Comparison of ENCODE assay signal across 40 cellular contexts in the genomic region with DNA sequence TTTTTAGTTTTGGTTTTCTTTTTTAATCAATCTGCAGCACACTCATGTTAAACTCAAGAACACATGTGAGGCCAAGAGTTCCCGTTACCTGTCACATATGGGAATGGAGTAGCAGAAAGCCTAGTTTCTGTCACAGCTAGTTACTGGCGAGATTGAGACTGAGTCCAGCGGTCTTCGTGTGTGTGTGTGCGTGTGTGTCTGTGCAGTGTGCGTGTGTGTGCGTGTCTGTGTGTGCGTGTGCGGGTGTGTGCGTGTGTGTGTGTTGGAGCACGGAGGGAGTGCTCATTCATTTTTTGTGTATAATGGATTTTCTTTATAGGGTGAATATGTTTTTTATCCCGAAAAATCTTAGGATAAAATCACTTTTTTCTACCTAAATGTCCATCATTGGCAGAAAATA. TPM values are rescaled to one million over a fixed set of nuclear protein-coding genes. Genes with fewer than 3 reads are reported as not detected.
"Had no signal": no experiment of that assay in that cellular context is flagged by ENCODE, and none has a peak within 500 bp of the region (broad histone marks: within the 10 kb centered on the region; RNA-seq: fewer than 3 reads in every experiment).

No MANE protein-coding gene starts in this region.

- H3K4me3 Mint-ChIP-seq: activated CD4-positive, alpha-beta memory T cell treated with anti-CD3 and anti-CD28 coated beads, Interleukin-2, amount 10 ng/mL, durations not matched to agents 7 days and 5 days; activated CD4-positive, alpha-beta T cell treated with anti-CD3 and anti-CD28 coated beads for 36 hours; activated CD4-positive, alpha-beta T cell treated with anti-CD3 and anti-CD28 coated beads, Interleukin-2, amount 10 ng/mL, durations not matched to agents 7 days and 5 days; activated CD8-positive, alpha-beta memory T cell treated with anti-CD3 and anti-CD28 coated beads, Interleukin-2, amount 10 ng/mL, durations not matched to agents 7 days and 5 days; activated CD8-positive, alpha-beta T cell treated with anti-CD3 and anti-CD28 coated beads, Interleukin-2, amount 10 ng/mL, durations not matched to agents 7 days and 5 days; activated naive CD4-positive, alpha-beta T cell treated with anti-CD3 and anti-CD28 coated beads, Interleukin-2, amount 10 ng/mL, durations not matched to agents 7 days and 5 days; activated naive CD4-positive, alpha-beta T cell treated with anti-CD3 and anti-CD28 coated beads, Interleukin-2, amount 50 U/mL, for 24 hours; activated naive CD8-positive, alpha-beta T cell; activated naive CD8-positive, alpha-beta T cell treated with anti-CD3 and anti-CD28 coated beads, Interleukin-2, amount 10 ng/mL, durations not matched to agents 7 days and 5 days; activated naive CD8-positive, alpha-beta T cell treated with anti-CD3 and anti-CD28 coated beads, Interleukin-2, amount 50 U/mL, for 24 hours; activated T-cell treated with anti-CD3 and anti-CD28 coated beads, Interleukin-2, amount 50 U/mL, for 24 hours; brain; central memory CD8-positive, alpha-beta T cell; T-helper 1 cell treated with Interleukin-12 subunit alpha and Interleukin-12 subunit beta and Interleukin-4 antibody, amounts not matched to agents 30 μg/mL and 1 μg/mL, for 36 hours; T-helper 2 cell treated with Interferon-gamma antibody and Interleukin-4, amounts not matched to agents 5 μg/mL and 100 μg/mL, for 36 hours; WTC11 had no signal

- H3K27ac ChIP-seq: ascending aorta, cardiac muscle cell, WERI-Rb-1 had no signal

- H3K36me3 ChIP-seq: ascending aorta, cardiac muscle cell, WERI-Rb-1 had no signal

- DNase-seq: activated CD4-positive, alpha-beta memory T cell treated with anti-CD3 and anti-CD28 coated beads, Interleukin-2, amount 10 ng/mL, durations not matched to agents 7 days and 5 days; activated CD4-positive, alpha-beta T cell treated with anti-CD3 and anti-CD28 coated beads for 1 hour; activated CD4-positive, alpha-beta T cell treated with anti-CD3 and anti-CD28 coated beads for 36 hours; activated CD4-positive, alpha-beta T cell treated with anti-CD3 and anti-CD28 coated beads for 48 hours; activated CD4-positive, alpha-beta T cell treated with anti-CD3 and anti-CD28 coated beads, Interleukin-2, amount 10 ng/mL, durations not matched to agents 7 days and 5 days; activated CD4-positive, alpha-beta T cell treated with anti-CD3 and anti-CD28 coated beads, Interleukin-2, amount 50 U/mL, for 48 hours; activated CD4-positive, CD25-positive, alpha-beta regulatory T cell; activated CD8-positive, alpha-beta memory T cell treated with anti-CD3 and anti-CD28 coated beads for 24 hours; activated CD8-positive, alpha-beta memory T cell treated with anti-CD3 and anti-CD28 coated beads, Interleukin-2, amount 10 ng/mL, durations not matched to agents 7 days and 5 days; activated CD8-positive, alpha-beta memory T cell treated with anti-CD3 and anti-CD28 coated beads, Interleukin-2, amount 50 U/mL, for 48 hours; activated CD8-positive, alpha-beta T cell treated with anti-CD3 and anti-CD28 coated beads, Interleukin-2, amount 10 ng/mL, durations not matched to agents 7 days and 5 days; activated effector memory CD4-positive, alpha-beta T cell treated with Interleukin-2 at 50 U/mL for 16 hours; activated gamma-delta T cell; activated naive CD4-positive, alpha-beta T cell treated with anti-CD3 and anti-CD28 coated beads, Interleukin-2, amount 10 ng/mL, durations not matched to agents 7 days and 5 days; activated naive CD4-positive, alpha-beta T cell treated with Interleukin-2 at 50 U/mL for 16 hours; activated naive CD8-positive, alpha-beta T cell treated with anti-CD3 and anti-CD28 coated beads, Interleukin-2, amount 10 ng/mL, durations not matched to agents 7 days and 5 days; activated naive CD8-positive, alpha-beta T cell treated with anti-CD3 and anti-CD28 coated beads, Interleukin-2, amount 50 U/mL, for 24 hours; activated T-cell treated with anti-CD3 and anti-CD28 coated beads, Interleukin-2, amount 50 U/mL, for 24 hours; activated T-cell treated with anti-CD3 and anti-CD28 coated beads, Interleukin-2, amount 50 U/mL, for 48 hours; amygdala; anterior cingulate cortex; caudate nucleus; cerebellar nuclear complex; T-helper 2 cell; T-helper 9 cell; WERI-Rb-1 had no signal

- H3K27me3 Mint-ChIP-seq: activated CD4-positive, alpha-beta memory T cell treated with anti-CD3 and anti-CD28 coated beads, Interleukin-2, amount 10 ng/mL, durations not matched to agents 7 days and 5 days; activated CD4-positive, alpha-beta T cell treated with anti-CD3 and anti-CD28 coated beads, Interleukin-2, amount 10 ng/mL, durations not matched to agents 7 days and 5 days; activated CD8-positive, alpha-beta memory T cell treated with anti-CD3 and anti-CD28 coated beads, Interleukin-2, amount 10 ng/mL, durations not matched to agents 7 days and 5 days; activated naive CD4-positive, alpha-beta T cell treated with anti-CD3 and anti-CD28 coated beads, Interleukin-2, amount 10 ng/mL, durations not matched to agents 7 days and 5 days; activated naive CD4-positive, alpha-beta T cell treated with anti-CD3 and anti-CD28 coated beads, Interleukin-2, amount 50 U/mL, for 24 hours; activated naive CD8-positive, alpha-beta T cell treated with anti-CD3 and anti-CD28 coated beads, Interleukin-2, amount 50 U/mL, for 24 hours had no signal

- H3K4me1 ChIP-seq: ascending aorta had no signal

- FAIRE-seq: bronchial epithelial cell, TTC549 had no signal

- H3K9me3 Mint-ChIP-seq: activated CD4-positive, alpha-beta memory T cell treated with anti-CD3 and anti-CD28 coated beads, Interleukin-2, amount 10 ng/mL, durations not matched to agents 7 days and 5 days; activated CD4-positive, alpha-beta T cell treated with anti-CD3 and anti-CD28 coated beads, Interleukin-2, amount 10 ng/mL, durations not matched to agents 7 days and 5 days; activated naive CD4-positive, alpha-beta T cell treated with anti-CD3 and anti-CD28 coated beads, Interleukin-2, amount 10 ng/mL, durations not matched to agents 7 days and 5 days; activated naive CD4-positive, alpha-beta T cell treated with anti-CD3 and anti-CD28 coated beads, Interleukin-2, amount 50 U/mL, for 24 hours; activated naive CD8-positive, alpha-beta T cell treated with anti-CD3 and anti-CD28 coated beads, Interleukin-2, amount 10 ng/mL, durations not matched to agents 7 days and 5 days; activated naive CD8-positive, alpha-beta T cell treated with anti-CD3 and anti-CD28 coated beads, Interleukin-2, amount 50 U/mL, for 24 hours; activated T-cell treated with anti-CD3 and anti-CD28 coated beads, Interleukin-2, amount 50 U/mL, for 24 hours; activated T-helper 2 cell treated with anti-CD3 and anti-CD28 coated beads, Interferon-gamma antibody, Interleukin-2, Interleukin-4, amounts not matched to agents 10 μg/mL and 5 μg/mL and 100 μg/mL, durations not matched to agents 14 hours and 24 hours and 36 hours; central memory CD8-positive, alpha-beta T cell; T-helper 1 cell treated with Interleukin-12 subunit alpha and Interleukin-12 subunit beta and Interleukin-4 antibody, amounts not matched to agents 30 μg/mL and 1 μg/mL, for 36 hours; T-helper 2 cell treated with Interferon-gamma antibody and Interleukin-4, amounts not matched to agents 5 μg/mL and 100 μg/mL, for 36 hours; WTC11 had no signal

- H3K9me3 ChIP-seq: ascending aorta had no signal

- H3K27me3 ChIP-seq: ascending aorta, cardiac muscle cell had no signal

- ATAC-seq: activated CD4-positive, alpha-beta T cell treated with anti-CD3 and anti-CD28 coated beads for 36 hours; activated CD4-positive, CD25-positive, alpha-beta regulatory T cell treated with anti-CD3 and anti-CD28 coated beads, Interleukin-2, amount 50 U/mL, for 24 hours; activated CD8-positive, alpha-beta memory T cell treated with anti-CD3 and anti-CD28 coated beads, Interleukin-2, amount 10 ng/mL, durations not matched to agents 7 days and 5 days; activated CD8-positive, alpha-beta T cell treated with anti-CD3 and anti-CD28 coated beads, Interleukin-2, amount 10 ng/mL, durations not matched to agents 7 days and 5 days; activated naive CD8-positive, alpha-beta T cell treated with anti-CD3 and anti-CD28 coated beads, Interleukin-2, amount 50 U/mL, for 24 hours; WTC11 had no signal

- H3K4me1 Mint-ChIP-seq: activated CD4-positive, alpha-beta memory T cell treated with anti-CD3 and anti-CD28 coated beads, Interleukin-2, amount 10 ng/mL, durations not matched to agents 7 days and 5 days; activated CD4-positive, alpha-beta T cell treated with anti-CD3 and anti-CD28 coated beads for 36 hours; activated CD4-positive, alpha-beta T cell treated with anti-CD3 and anti-CD28 coated beads, Interleukin-2, amount 10 ng/mL, durations not matched to agents 7 days and 5 days; activated CD8-positive, alpha-beta memory T cell treated with anti-CD3 and anti-CD28 coated beads, Interleukin-2, amount 10 ng/mL, durations not matched to agents 7 days and 5 days; activated naive CD4-positive, alpha-beta T cell treated with anti-CD3 and anti-CD28 coated beads, Interleukin-2, amount 10 ng/mL, durations not matched to agents 7 days and 5 days; activated naive CD4-positive, alpha-beta T cell treated with anti-CD3 and anti-CD28 coated beads, Interleukin-2, amount 50 U/mL, for 24 hours; activated naive CD8-positive, alpha-beta T cell treated with anti-CD3 and anti-CD28 coated beads, Interleukin-2, amount 10 ng/mL, durations not matched to agents 7 days and 5 days; activated naive CD8-positive, alpha-beta T cell treated with anti-CD3 and anti-CD28 coated beads, Interleukin-2, amount 50 U/mL, for 24 hours; brain; central memory CD8-positive, alpha-beta T cell had no signal

- H3K27ac Mint-ChIP-seq: activated CD4-positive, alpha-beta memory T cell treated with anti-CD3 and anti-CD28 coated beads, Interleukin-2, amount 10 ng/mL, durations not matched to agents 7 days and 5 days; activated CD4-positive, alpha-beta T cell treated with anti-CD3 and anti-CD28 coated beads for 36 hours; activated CD4-positive, alpha-beta T cell treated with anti-CD3 and anti-CD28 coated beads, Interleukin-2, amount 10 ng/mL, durations not matched to agents 7 days and 5 days; activated CD8-positive, alpha-beta memory T cell treated with anti-CD3 and anti-CD28 coated beads, Interleukin-2, amount 10 ng/mL, durations not matched to agents 7 days and 5 days; activated CD8-positive, alpha-beta T cell treated with anti-CD3 and anti-CD28 coated beads, Interleukin-2, amount 10 ng/mL, durations not matched to agents 7 days and 5 days; activated naive CD4-positive, alpha-beta T cell treated with anti-CD3 and anti-CD28 coated beads, Interleukin-2, amount 10 ng/mL, durations not matched to agents 7 days and 5 days; activated naive CD4-positive, alpha-beta T cell treated with anti-CD3 and anti-CD28 coated beads, Interleukin-2, amount 50 U/mL, for 24 hours; activated naive CD8-positive, alpha-beta T cell; activated naive CD8-positive, alpha-beta T cell treated with anti-CD3 and anti-CD28 coated beads, Interleukin-2, amount 10 ng/mL, durations not matched to agents 7 days and 5 days; activated naive CD8-positive, alpha-beta T cell treated with anti-CD3 and anti-CD28 coated beads, Interleukin-2, amount 50 U/mL, for 24 hours; activated T-cell treated with anti-CD3 and anti-CD28 coated beads, Interleukin-2, amount 50 U/mL, for 24 hours; activated T-helper 2 cell treated with anti-CD3 and anti-CD28 coated beads, Interferon-gamma antibody, Interleukin-2, Interleukin-4, amounts not matched to agents 10 μg/mL and 5 μg/mL and 100 μg/mL, durations not matched to agents 14 hours and 24 hours and 36 hours; brain; T-helper 1 cell treated with Interleukin-12 subunit alpha and Interleukin-12 subunit beta and Interleukin-4 antibody, amounts not matched to agents 30 μg/mL and 1 μg/mL, for 36 hours; T-helper 2 cell treated with Interferon-gamma antibody and Interleukin-4, amounts not matched to agents 5 μg/mL and 100 μg/mL, for 36 hours; WTC11 had no signal

- H3K4me3 ChIP-seq: ascending aorta, cardiac muscle cell had no signal

- H3K36me3 Mint-ChIP-seq: activated CD8-positive, alpha-beta memory T cell treated with anti-CD3 and anti-CD28 coated beads, Interleukin-2, amount 10 ng/mL, durations not matched to agents 7 days and 5 days; activated naive CD4-positive, alpha-beta T cell treated with anti-CD3 and anti-CD28 coated beads, Interleukin-2, amount 10 ng/mL, durations not matched to agents 7 days and 5 days; activated naive CD4-positive, alpha-beta T cell treated with anti-CD3 and anti-CD28 coated beads, Interleukin-2, amount 50 U/mL, for 24 hours; activated naive CD8-positive, alpha-beta T cell; activated naive CD8-positive, alpha-beta T cell treated with anti-CD3 and anti-CD28 coated beads, Interleukin-2, amount 10 ng/mL, durations not matched to agents 7 days and 5 days; brain; WTC11 had no signal

RNA-seq across cellular contexts. Expression of a gene that starts 19.2 kb away (rescaled TPM):
- total RNA-seq: activated CD4-positive, alpha-beta memory T cell treated with anti-CD3 and anti-CD28 coated beads, Interleukin-2, amount 10 ng/mL, durations not matched to agents 7 days and 5 days; activated CD4-positive, alpha-beta T cell treated with anti-CD3 and anti-CD28 coated beads for 36 hours; activated CD4-positive, alpha-beta T cell treated with anti-CD3 and anti-CD28 coated beads, Interleukin-2, amount 10 ng/mL, durations not matched to agents 7 days and 5 days; activated CD8-positive, alpha-beta memory T cell treated with anti-CD3 and anti-CD28 coated beads, Interleukin-2, amount 10 ng/mL, durations not matched to agents 7 days and 5 days; activated CD8-positive, alpha-beta T cell treated with anti-CD3 and anti-CD28 coated beads, Interleukin-2, amount 10 ng/mL, durations not matched to agents 7 days and 5 days; activated naive CD8-positive, alpha-beta T cell treated with anti-CD3 and anti-CD28 coated beads, Interleukin-2, amount 10 ng/mL, durations not matched to agents 7 days and 5 days; activated T-helper 2 cell treated with anti-CD3 and anti-CD28 coated beads, Interferon-gamma antibody, Interleukin-2, Interleukin-4, amounts not matched to agents 10 μg/mL and 5 μg/mL and 100 μg/mL, durations not matched to agents 14 hours and 24 hours and 36 hours; ascending aorta; bronchial epithelial cell; cardiac muscle cell; chondrocyte had no signal
- polyA plus RNA-seq: cardiac muscle cell had no signal

RNA-seq across cellular contexts. Expression of a gene that starts 57.8 kb away (rescaled TPM):
- total RNA-seq: activated CD4-positive, alpha-beta memory T cell treated with anti-CD3 and anti-CD28 coated beads, Interleukin-2, amount 10 ng/mL, durations not matched to agents 7 days and 5 days; activated CD4-positive, alpha-beta T cell treated with anti-CD3 and anti-CD28 coated beads for 36 hours; activated T-helper 2 cell treated with anti-CD3 and anti-CD28 coated beads, Interferon-gamma antibody, Interleukin-2, Interleukin-4, amounts not matched to agents 10 μg/mL and 5 μg/mL and 100 μg/mL, durations not matched to agents 14 hours and 24 hours and 36 hours; ascending aorta; bronchial epithelial cell had no signal
- polyA plus RNA-seq: cardiac muscle cell had no signal
